21 cellular contexts compared by ENCODE assay signal in the genomic region with DNA sequence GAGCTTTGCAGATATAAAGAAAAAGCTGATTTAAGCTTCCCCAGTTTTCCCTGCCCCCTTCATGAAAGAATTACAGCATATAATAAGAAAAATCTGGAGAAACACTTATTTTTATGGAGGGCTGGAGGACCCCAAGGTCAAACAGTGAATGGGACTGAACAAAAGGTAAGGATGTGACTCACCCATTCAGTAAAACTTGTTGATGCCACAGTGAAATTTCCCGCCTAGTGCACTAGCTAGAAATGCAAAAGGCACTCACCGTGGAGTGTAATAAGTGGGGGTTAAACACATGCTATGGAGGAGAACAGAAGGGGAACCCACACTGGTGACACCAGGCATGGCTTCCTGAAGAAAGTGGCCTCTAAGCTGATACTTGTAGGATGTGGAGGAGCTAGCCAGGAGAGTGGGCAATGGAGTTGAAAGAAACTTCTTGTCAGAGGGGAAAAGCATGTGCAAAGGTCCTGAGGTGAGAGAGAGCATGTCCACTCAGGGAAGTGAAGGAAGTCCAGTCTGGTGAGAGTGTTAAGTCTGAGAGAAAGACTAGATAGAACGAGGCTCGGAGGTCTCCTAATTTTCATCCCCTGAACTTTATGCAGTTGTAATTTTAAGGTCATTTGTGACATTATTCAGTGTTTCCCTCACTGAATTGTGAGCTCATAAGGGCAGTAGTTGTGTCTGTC.
"Had no signal": no experiment of that assay in that cellular context is flagged by ENCODE, and none has a peak within 500 bp of the region (broad histone marks: within the 10 kb centered on the region; RNA-seq: fewer than 3 reads in every experiment).

No MANE protein-coding gene starts in this region.

- H3K4me2 ChIP-seq: SK-N-SH had no signal

- H3K27me3 Mint-ChIP-seq: activated CD4-positive, alpha-beta T cell treated with anti-CD3 and anti-CD28 coated beads, Interleukin-2, amount 10 ng/mL, durations not matched to agents 7 days and 5 days had no signal

- H3K4me1 ChIP-seq: esophagus muscularis mucosa, gastrocnemius medialis had no signal

- H3K4me1 Mint-ChIP-seq: activated CD4-positive, alpha-beta T cell treated with anti-CD3 and anti-CD28 coated beads, Interleukin-2, amount 10 ng/mL, durations not matched to agents 7 days and 5 days had no signal

- ATAC-seq: activated CD4-positive, CD25-positive, alpha-beta regulatory T cell treated with anti-CD3 and anti-CD28 coated beads, Interleukin-2, amount 50 U/mL, for 24 hours; gastrocnemius medialis; mucosa of descending colon; stimulated activated naive CD8-positive, alpha-beta T cell treated with anti-CD3 and anti-CD28 coated beads, Interleukin-15, Interleukin-2, amounts not matched to agents 100 U/mL and 50 U/mL, for 24 hours had no signal

- H3K27ac Mint-ChIP-seq: activated CD4-positive, alpha-beta T cell treated with anti-CD3 and anti-CD28 coated beads, Interleukin-2, amount 10 ng/mL, durations not matched to agents 7 days and 5 days; T-helper 2 cell treated with Interferon-gamma antibody and Interleukin-4, amounts not matched to agents 5 μg/mL and 100 μg/mL, for 36 hours had no signal

- H3K27ac ChIP-seq: brain microvascular endothelial cell, esophagus muscularis mucosa, gastrocnemius medialis, VCaP had no signal

- H3K9me3 ChIP-seq: esophagus muscularis mucosa, gastrocnemius medialis, mucosa of descending colon, SK-N-SH had no signal

- H3K4me3 ChIP-seq: esophagus muscularis mucosa, gastrocnemius medialis, mucosa of descending colon had no signal

- H3K36me3 ChIP-seq: brain microvascular endothelial cell, gastrocnemius medialis had no signal

- H3K27me3 ChIP-seq: brain microvascular endothelial cell, esophagus muscularis mucosa, gastrocnemius medialis had no signal

- H3K9ac ChIP-seq: SK-N-SH had no signal

- DNase-seq: activated CD4-positive, alpha-beta T cell treated with anti-CD3 and anti-CD28 coated beads, Interleukin-2, amount 10 ng/mL, durations not matched to agents 7 days and 5 days; activated naive CD4-positive, alpha-beta T cell; activated T-cell treated with anti-CD3 and anti-CD28 coated beads, Interleukin-2, amount 50 U/mL, for 1 hour; aorta; brain microvascular endothelial cell; central memory CD4-positive, alpha-beta T cell; effector memory CD4-positive, alpha-beta T cell; gastrocnemius medialis; hippocampal formation; mesendoderm; mucosa of descending colon; occipital lobe; posterior cingulate gyrus; retina; SK-N-SH; stimulated activated CD4-positive, alpha-beta T cell treated with anti-CD3 and anti-CD28 coated beads, Interleukin-4, amount 100 ng/mL, for 24 hours; stimulated activated naive CD8-positive, alpha-beta T cell treated with anti-CD3 and anti-CD28 coated beads, Interleukin-15, Interleukin-2, amounts not matched to agents 100 U/mL and 50 U/mL, for 24 hours had no signal

- H3K4me3 Mint-ChIP-seq: activated CD4-positive, alpha-beta T cell treated with anti-CD3 and anti-CD28 coated beads, Interleukin-2, amount 10 ng/mL, durations not matched to agents 7 days and 5 days; T-helper 2 cell treated with Interferon-gamma antibody and Interleukin-4, amounts not matched to agents 5 μg/mL and 100 μg/mL, for 36 hours had no signal

- H3K9me3 Mint-ChIP-seq: activated CD4-positive, alpha-beta T cell treated with anti-CD3 and anti-CD28 coated beads, Interleukin-2, amount 10 ng/mL, durations not matched to agents 7 days and 5 days; T-helper 2 cell treated with Interferon-gamma antibody and Interleukin-4, amounts not matched to agents 5 μg/mL and 100 μg/mL, for 36 hours had no signal
